ENCODE assay signal across 4 cellular contexts in genomic region chr11:36079911-36080310, GRCh38.
"Had no signal": no experiment of that assay in that cellular context is flagged by ENCODE, and none has a peak within 500 bp of the region (broad histone marks: within the 10 kb centered on the region; RNA-seq: fewer than 3 reads in every experiment).

No MANE protein-coding gene starts in this region.

- H3K4me1 Mint-ChIP-seq: GM23338 had no signal

- DNase-seq: H9, HCEC 1CT, IMR-90 had no signal

- H3K4me3 Mint-ChIP-seq: GM23338, H9 had no signal

- H3K27ac Mint-ChIP-seq: GM23338, H9 had no signal

- ATAC-seq: GM23338 had no signal
